23 cellular contexts compared by ENCODE assay signal in the genomic region with DNA sequence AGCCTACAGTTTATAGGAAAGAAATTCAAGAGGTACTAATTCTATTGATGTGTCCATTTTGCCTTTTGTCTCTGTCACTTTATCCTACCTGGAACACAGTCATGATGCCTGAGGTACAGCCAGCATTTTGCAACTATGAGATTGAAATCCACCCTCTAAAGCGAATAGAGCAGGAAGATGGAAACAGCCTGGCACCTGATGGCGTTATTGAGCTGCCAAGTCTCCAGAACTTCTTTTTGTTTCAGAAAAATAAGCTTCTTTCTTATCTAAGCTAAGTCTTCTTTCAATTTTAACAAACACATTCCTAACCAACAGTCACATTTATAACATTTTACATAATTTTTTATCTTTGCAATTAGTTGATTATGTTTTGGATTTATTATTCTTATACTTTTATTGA.
"Had no signal": no experiment of that assay in that cellular context is flagged by ENCODE, and none has a peak within 500 bp of the region (broad histone marks: within the 10 kb centered on the region; RNA-seq: fewer than 3 reads in every experiment).

No MANE protein-coding gene starts in this region.

- H3K36me3 ChIP-seq: esophagus squamous epithelium, gastroesophageal sphincter, vagina had no signal

- H3K4me3 Mint-ChIP-seq: activated CD4-positive, alpha-beta memory T cell treated with anti-CD3 and anti-CD28 coated beads for 36 hours; activated naive CD8-positive, alpha-beta T cell treated with anti-CD3 and anti-CD28 coated beads for 36 hours; effector memory CD8-positive, alpha-beta T cell; memory B cell; naive B cell; type B pancreatic cell had no signal

- H3K36me3 Mint-ChIP-seq: activated CD4-positive, alpha-beta memory T cell treated with anti-CD3 and anti-CD28 coated beads for 36 hours; activated naive CD8-positive, alpha-beta T cell treated with anti-CD3 and anti-CD28 coated beads for 36 hours; memory B cell; type B pancreatic cell had no signal

- ATAC-seq: effector memory CD8-positive, alpha-beta T cell; gastroesophageal sphincter; left cardiac atrium; mucosa of descending colon had no signal

- H3K27me3 Mint-ChIP-seq: activated CD4-positive, alpha-beta memory T cell treated with anti-CD3 and anti-CD28 coated beads for 36 hours; activated naive CD8-positive, alpha-beta T cell treated with anti-CD3 and anti-CD28 coated beads for 36 hours; effector memory CD8-positive, alpha-beta T cell; memory B cell; naive B cell; type B pancreatic cell had no signal

- H3K4me1 Mint-ChIP-seq: activated naive CD8-positive, alpha-beta T cell treated with anti-CD3 and anti-CD28 coated beads for 36 hours; memory B cell had no signal

- H3K27me3 ChIP-seq: esophagus squamous epithelium, gastroesophageal sphincter, vagina had no signal

- H3K27ac ChIP-seq: dorsolateral prefrontal cortex, esophagus squamous epithelium, gastroesophageal sphincter, thoracic aorta, vagina had no signal

- H3K27ac Mint-ChIP-seq: activated CD4-positive, alpha-beta memory T cell treated with anti-CD3 and anti-CD28 coated beads for 36 hours; activated naive CD8-positive, alpha-beta T cell treated with anti-CD3 and anti-CD28 coated beads for 36 hours; effector memory CD8-positive, alpha-beta T cell; memory B cell; naive B cell; type B pancreatic cell had no signal

- DNase-seq: activated CD4-positive, alpha-beta memory T cell treated with anti-CD3 and anti-CD28 coated beads for 36 hours; activated CD4-positive, alpha-beta T cell treated with anti-CD3 and anti-CD28 coated beads for 48 hours; activated naive CD4-positive, alpha-beta T cell treated with Interleukin-2 at 50 U/mL for 16 hours; activated naive CD8-positive, alpha-beta T cell treated with anti-CD3 and anti-CD28 coated beads for 36 hours; activated T-cell treated with anti-CD3 and anti-CD28 coated beads, Interleukin-2, amount 50 U/mL, for 48 hours; central memory CD4-positive, alpha-beta T cell; dorsolateral prefrontal cortex; effector memory CD8-positive, alpha-beta T cell; esophagus squamous epithelium; head of caudate nucleus; islet precursor cell; left cardiac atrium; mucosa of descending colon; naive B cell; stimulated activated CD4-positive, alpha-beta T cell treated with anti-CD3 and anti-CD28 coated beads, Interleukin-2, amount 100 ng/mL, for 48 hours; stimulated activated CD8-positive, alpha-beta memory T cell treated with anti-CD3 and anti-CD28 coated beads, Interleukin-4, amount 100 ng/mL, for 48 hours; stimulated activated naive CD4-positive, alpha-beta T cell treated with Interleukin-2 at 50 U/mL for 16 hours; T-helper 9 cell had no signal

- H3K4me1 ChIP-seq: esophagus squamous epithelium, gastroesophageal sphincter, vagina had no signal

- H3K4me3 ChIP-seq: dorsolateral prefrontal cortex, esophagus squamous epithelium, gastroesophageal sphincter, mucosa of descending colon, thoracic aorta, vagina had no signal
